Comparison of ENCODE assay signal across 19 cellular contexts in genomic region chr11:69646493-69647201, GRCh38. TPM values are rescaled to one million over a fixed set of nuclear protein-coding genes. Genes with fewer than 3 reads are reported as not detected.
DNase-seq lines count a peak whose midpoint lies in the region; ATAC-seq, FAIRE-seq and TF ChIP-seq lines count a peak whose summit lies in the region.
"Had no signal": no experiment of that assay in that cellular context is flagged by ENCODE, and none has a peak within 500 bp of the region (broad histone marks: within the 10 kb centered on the region; RNA-seq: fewer than 3 reads in every experiment).

No MANE protein-coding gene starts in this region.

- H3K27ac ChIP-seq in AG04450 (ENCODE audit: low read depth, low read length) = peak overlapping the region; percentile 65
- peak overlapping the region; percentile 31 for H3K27ac ChIP-seq in astrocyte (ENCODE audit: low read depth, low read length)
- no peak overlapping the region for H3K27ac ChIP-seq in neural progenitor cell
- H3K27ac ChIP-seq: neutrophil, thoracic aorta had no signal

- H3K36me3 ChIP-seq in astrocyte (ENCODE audit: insufficient read depth, low read length) (peaks cover 46% of the 10 kb centered on the region), neural progenitor cell (no peaks in the 10 kb centered on the region)
- H3K36me3 ChIP-seq: neutrophil had no signal

- H3K36me3 Mint-ChIP-seq in HFFc6 (ENCODE audit: low read depth) = peaks cover 48% of the 10 kb centered on the region
- peaks cover 8% of the 10 kb centered on the region for H3K36me3 Mint-ChIP-seq in astrocyte (ENCODE audit: low read depth, unreplicated experiment)
- peaks cover 16% of the 10 kb centered on the region for H3K36me3 Mint-ChIP-seq in neural progenitor cell

- H3K4me3 ChIP-seq in AG04450 (ENCODE audit: low read depth, low read length) (no peak overlapping the region), astrocyte (ENCODE audit: insufficient read depth, low read depth, low read length) (no peak overlapping the region), neural progenitor cell (no peak overlapping the region)
- H3K4me3 ChIP-seq: thoracic aorta had no signal

- H3K9me3 Mint-ChIP-seq in HFFc6 (peaks cover 19% of the 10 kb centered on the region), astrocyte (ENCODE audit: unreplicated experiment) (no peaks in the 10 kb centered on the region), neural progenitor cell (no peaks in the 10 kb centered on the region)

- H3K4me2 ChIP-seq in astrocyte (ENCODE audit: low read length) (peak overlapping the region; percentile 99), neural progenitor cell (peak overlapping the region; percentile 59)

- TF ChIP-seq CTCF in AG04450 (IDR thresholded peaks at IDR 0.05; ENCODE audit: low read depth, low read length) (no peak), HFFc6 (IDR thresholded peaks at IDR 0.05) (no peak), astrocyte (IDR thresholded peaks at IDR 0.05; ENCODE audit: insufficient read depth, low read depth, low read length) (no peak), neural progenitor cell (IDR thresholded peaks at IDR 0.05) (no peak)

- peak overlapping the region; percentile 95 for H3K4me3 Mint-ChIP-seq in HFFc6
- H3K4me3 Mint-ChIP-seq in astrocyte (ENCODE audit: unreplicated experiment) = no peak overlapping the region
- H3K4me3 Mint-ChIP-seq in neural progenitor cell = no peak overlapping the region
- H3K4me3 Mint-ChIP-seq: activated CD4-positive, alpha-beta T cell treated with anti-CD3 and anti-CD28 coated beads for 36 hours had no signal

- no peak for ATAC-seq in HG02884 (IDR thresholded peaks at IDR 0.05; ENCODE audit: unreplicated experiment)
- ATAC-seq in HG02588 (IDR thresholded peaks at IDR 0.05; ENCODE audit: unreplicated experiment) = no peak
- ATAC-seq: activated CD4-positive, alpha-beta T cell treated with anti-CD3 and anti-CD28 coated beads for 36 hours had no signal

- CTCF ChIA-PET in AG04450 (lab: Charles Lee) = no interaction called here

- FAIRE-seq in astrocyte (lab: Jason Lieb, UNC) = no peak
- FAIRE-seq: small intestine had no signal

- DNase-seq in AG04450 (ENCODE audit: low read depth, low spot score) (no peak), HFFc6 (no peak), astrocyte (ENCODE audit: low read depth) (no peak), neural progenitor cell (ENCODE audit: low spot score) (no peak), CD1c-positive myeloid dendritic cell (ENCODE audit: extremely low spot score) (no peak), SIG-M5 (lab: John Stamatoyannopoulos, UW) (no peak)
- DNase-seq: activated CD4-positive, alpha-beta T cell treated with anti-CD3 and anti-CD28 coated beads for 36 hours; activated CD8-positive, alpha-beta memory T cell treated with anti-CD3 and anti-CD28 coated beads, Interleukin-2, amount 50 U/mL, for 48 hours; activated naive CD4-positive, alpha-beta T cell; DMS79 treated with DMSO at 0.1 percent for 48 hours; Karpas-422; NCI-H1417 treated with DMSO at 0.1 percent for 48 hours; small intestine had no signal

- H3K27ac Mint-ChIP-seq in HFFc6 (peak overlapping the region; percentile 94), astrocyte (ENCODE audit: unreplicated experiment) (no peak overlapping the region), neural progenitor cell (no peak overlapping the region)
- H3K27ac Mint-ChIP-seq: activated CD4-positive, alpha-beta T cell treated with anti-CD3 and anti-CD28 coated beads for 36 hours had no signal

- H3K4me1 Mint-ChIP-seq in HFFc6 (ENCODE audit: low read depth) = peaks cover 56% of the 10 kb centered on the region
- H3K4me1 Mint-ChIP-seq in astrocyte (ENCODE audit: low read depth, unreplicated experiment) = peaks cover 4% of the 10 kb centered on the region
- H3K4me1 Mint-ChIP-seq in neural progenitor cell = peaks cover 28% of the 10 kb centered on the region
- H3K4me1 Mint-ChIP-seq: activated CD4-positive, alpha-beta T cell treated with anti-CD3 and anti-CD28 coated beads for 36 hours had no signal

- H3K79me2 ChIP-seq in astrocyte (ENCODE audit: insufficient read depth, low read length) (peaks cover 92% of the 10 kb centered on the region), neural progenitor cell (ENCODE audit: low read depth) (peaks cover 50% of the 10 kb centered on the region)

- H3K4me1 ChIP-seq in astrocyte (ENCODE audit: insufficient read depth, low read length) (peaks cover 31% of the 10 kb centered on the region), neural progenitor cell (peaks cover 19% of the 10 kb centered on the region)

- peaks cover 17% of the 10 kb centered on the region for H3F3A ChIP-seq in neural progenitor cell (ENCODE audit: low read depth)

- H3K27me3 Mint-ChIP-seq in HFFc6 (ENCODE audit: insufficient read depth) (peaks cover 79% of the 10 kb centered on the region), astrocyte (ENCODE audit: low read depth, unreplicated experiment) (no peaks in the 10 kb centered on the region), neural progenitor cell (ENCODE audit: insufficient read depth, low read depth) (no peaks in the 10 kb centered on the region)
- H3K27me3 Mint-ChIP-seq: activated CD4-positive, alpha-beta T cell treated with anti-CD3 and anti-CD28 coated beads for 36 hours had no signal

- no peaks in the 10 kb centered on the region; the same call in 1 of the 2 replicates for H3K9me3 ChIP-seq in AG04450 (ENCODE audit: control insufficient read depth, insufficient read depth, low read length)
- no peaks in the 10 kb centered on the region for H3K9me3 ChIP-seq in astrocyte (ENCODE audit: insufficient read depth, low read depth, low read length)
- no peaks in the 10 kb centered on the region for H3K9me3 ChIP-seq in neural progenitor cell (ENCODE audit: low read depth)
- H3K9me3 ChIP-seq: neutrophil, thoracic aorta had no signal

- no peak overlapping the region for H2AFZ ChIP-seq in astrocyte (ENCODE audit: low read depth, low read length)
- H2AFZ ChIP-seq in neural progenitor cell (replicated peaks) = no peak overlapping the region

- POLR2A ChIA-PET in AG04450 (lab: Yijun Ruan, JAX) = interaction anchor here (1.3 kb wide), 1 partner anchor 9 kb away, joined by 3 read pairs; no protein-coding TSS in a partner anchor

- no peaks in the 10 kb centered on the region for H3K27me3 ChIP-seq in AG04450 (ENCODE audit: control insufficient read depth, insufficient read depth, low read length)
- no peaks in the 10 kb centered on the region for H3K27me3 ChIP-seq in astrocyte (ENCODE audit: insufficient read depth, low read length)
- no peaks in the 10 kb centered on the region for H3K27me3 ChIP-seq in neural progenitor cell

- H3K9ac ChIP-seq in astrocyte (ENCODE audit: low read length) (peak overlapping the region; percentile 97), neural progenitor cell (no peak overlapping the region)

- peaks cover 84% of the 10 kb centered on the region for H4K20me1 ChIP-seq in astrocyte (ENCODE audit: insufficient read depth, low read length)
- H4K20me1 ChIP-seq in neural progenitor cell (ENCODE audit: low read depth) = peaks cover 87% of the 10 kb centered on the region

RNA-seq across cellular contexts. Expression of gene CCND1, which starts 5.7 kb away (rescaled TPM):
- polyA plus RNA-seq in AG04450 (2011; rRNA removed) = 249 and 276 TPM in 2 replicates
- 459 and 741 TPM in 2 replicates for polyA minus RNA-seq in AG04450 (2011; rRNA and poly(A)+ RNA removed)
- 1,000 to 10,000 TPM; 1,259 to 2,084 (median 1,434) TPM for total RNA-seq in HFFc6 (2021; fragmentation: NEBNext Ultra II Directional; extraction: Animal tissue kit (Norgen Biotek cat#: 25700))
- total RNA-seq in astrocyte (248 and 482 TPM in 2 replicates), neural progenitor cell (ENCODE audit: low replicate concordance) (85.0 and 94.0 TPM in 2 replicates)

RNA-seq across cellular contexts. Expression of gene LTO1, which starts 28.5 kb away (rescaled TPM):
- 15.7 and 18.3 TPM in 2 replicates for polyA plus RNA-seq in AG04450 (2011; rRNA removed)
- polyA minus RNA-seq in AG04450 (2011; rRNA and poly(A)+ RNA removed) = 8.3 and 10.1 TPM in 2 replicates
- 10 to 100 TPM; 23.2 to 28.5 (median 25.6) TPM for total RNA-seq in HFFc6 (2021; fragmentation: NEBNext Ultra II Directional; extraction: Animal tissue kit (Norgen Biotek cat#: 25700))
- total RNA-seq in astrocyte (17.6 and 20.0 TPM in 2 replicates), neural progenitor cell (ENCODE audit: low replicate concordance) (11.9 and 21.6 TPM in 2 replicates)

RNA-seq across cellular contexts. Expression of gene FGF19, which starts 57.2 kb away (rescaled TPM):
- polyA plus RNA-seq in AG04450 (2011; rRNA removed) = not detected in 2 replicates
- not detected in 2 replicates for polyA minus RNA-seq in AG04450 (2011; rRNA and poly(A)+ RNA removed)
- total RNA-seq in HFFc6 (2021; fragmentation: NEBNext Ultra II Directional; extraction: Animal tissue kit (Norgen Biotek cat#: 25700)) = not detected
- total RNA-seq in astrocyte (not detected in 2 replicates), neural progenitor cell (ENCODE audit: low replicate concordance) (0.09 TPM in 1 of 2 replicates, not detected in the other)
- total RNA-seq: epithelial cell of proximal tubule, mesenteric fat pad, thoracic aorta had no signal
